ENCODE assay signal across 26 cellular contexts in genomic region chr12:109578330-109578927, GRCh38.
"Had no signal": no experiment of that assay in that cellular context is flagged by ENCODE, and none has a peak within 500 bp of the region (broad histone marks: within the 10 kb centered on the region; RNA-seq: fewer than 3 reads in every experiment).

No MANE protein-coding gene starts in this region.

- H3K9ac ChIP-seq: KMS-11, SK-N-SH had no signal

- H3K27ac Mint-ChIP-seq: activated CD8-positive, alpha-beta T cell treated with anti-CD3 and anti-CD28 coated beads for 36 hours; activated naive CD4-positive, alpha-beta T cell treated with anti-CD3 and anti-CD28 coated beads, Interleukin-2, amount 50 U/mL, for 24 hours; T-helper 2 cell treated with Interferon-gamma antibody and Interleukin-4, amounts not matched to agents 5 μg/mL and 100 μg/mL, for 36 hours had no signal

- H3K9me3 Mint-ChIP-seq: activated CD8-positive, alpha-beta T cell treated with anti-CD3 and anti-CD28 coated beads for 36 hours; activated naive CD4-positive, alpha-beta T cell treated with anti-CD3 and anti-CD28 coated beads, Interleukin-2, amount 50 U/mL, for 24 hours; T-helper 2 cell treated with Interferon-gamma antibody and Interleukin-4, amounts not matched to agents 5 μg/mL and 100 μg/mL, for 36 hours had no signal

- H3K4me3 ChIP-seq: body of pancreas, SJCRH30 had no signal

- H3K4me2 ChIP-seq: KMS-11, SK-N-SH had no signal

- H3K27me3 ChIP-seq: body of pancreas, SJCRH30 had no signal

- H3K27ac ChIP-seq: body of pancreas, KMS-11, SJCRH30 had no signal

- ATAC-seq: activated CD4-positive, CD25-positive, alpha-beta regulatory T cell treated with anti-CD3 and anti-CD28 coated beads, Interleukin-2, amount 50 U/mL, for 24 hours; activated CD8-positive, alpha-beta T cell treated with anti-CD3 and anti-CD28 coated beads for 36 hours; body of pancreas; Panc1 had no signal

- H3K4me3 Mint-ChIP-seq: activated CD8-positive, alpha-beta T cell treated with anti-CD3 and anti-CD28 coated beads for 36 hours; activated naive CD4-positive, alpha-beta T cell treated with anti-CD3 and anti-CD28 coated beads, Interleukin-2, amount 50 U/mL, for 24 hours; T-helper 2 cell treated with Interferon-gamma antibody and Interleukin-4, amounts not matched to agents 5 μg/mL and 100 μg/mL, for 36 hours had no signal

- H3K9me2 ChIP-seq: SK-N-SH had no signal

- DNase-seq: activated CD4-positive, alpha-beta T cell treated with anti-CD3 and anti-CD28 coated beads for 4 hours; activated CD8-positive, alpha-beta memory T cell treated with anti-CD3 and anti-CD28 coated beads, Interleukin-2, amount 50 U/mL, for 4 hours; activated CD8-positive, alpha-beta T cell treated with anti-CD3 and anti-CD28 coated beads for 36 hours; activated naive CD4-positive, alpha-beta T cell; aorta; body of pancreas; MV-4-11; NCI-H1092 treated with DMSO at 0.1 percent for 48 hours; NCI-H1417 treated with DMSO at 0.1 percent for 48 hours; NCI-H1694 treated with DMSO at 0.1 percent for 48 hours; NCI-H2029 treated with DMSO at 0.1 percent for 48 hours; NCI-H345; NCI-H510A; NCI-H526 treated with DMSO at 0.1 percent for 48 hours; NCI-H82; OCI-M1; Right ventricle myocardium superior; RPMI8226; SJCRH30; SK-N-SH; T-helper 1 cell had no signal

- H3K9me3 ChIP-seq: body of pancreas, SJCRH30, SK-N-SH had no signal

- H3K27me3 Mint-ChIP-seq: activated CD8-positive, alpha-beta T cell treated with anti-CD3 and anti-CD28 coated beads for 36 hours; activated naive CD4-positive, alpha-beta T cell treated with anti-CD3 and anti-CD28 coated beads, Interleukin-2, amount 50 U/mL, for 24 hours had no signal
